8 cellular contexts compared by ENCODE assay signal in genomic region chr1:120529475-120530089, GRCh38.
DNase-seq lines count a peak whose midpoint lies in the region; ATAC-seq and TF ChIP-seq lines count a peak whose summit lies in the region.
"Not testable (repeated sequence)": the region's sequence is repeated elsewhere in the genome, so short reads cannot be mapped to it uniquely, and the experiment has no call there.

No MANE protein-coding gene starts in this region.

- not testable (repeated sequence) for H3K36me3 ChIP-seq in GM23248 (ENCODE audit: low read depth); SK-N-SH (replicated peaks in 1 of 2; ENCODE audit: control insufficient read depth in 1 of 2, insufficient read depth in 2 of 2, low read length in 1 of 2)

- CTCF ChIA-PET in SK-N-SH (lab: Yijun Ruan, JAX); activated CD4-positive, alpha-beta memory T cell treated with anti-CD3 and anti-CD28 coated beads, Interleukin-2, amount 10 ng/mL, durations not matched to agents 7 days and 5 days (lab: Charles Lee): not testable (repeated sequence)

- 0 to 2% methylated on average over 5 of the region's 5 CpGs for WGBS in GM23248 (ENCODE audit: low coverage in 1 of 2, low lambda C conversion rate in 2 of 2, missing lambda C conversion rate in 2 of 2), 2 experiments
- WGBS in SK-N-SH (ENCODE audit: low lambda C conversion rate) = 0% methylated on average over 5 of the region's 5 CpGs

- peaks cover 16% of the 10 kb centered on the region for H3K4me1 Mint-ChIP-seq in activated CD4-positive, alpha-beta memory T cell treated with anti-CD3 and anti-CD28 coated beads, Interleukin-2, amount 10 ng/mL, durations not matched to agents 7 days and 5 days
- H3K4me1 Mint-ChIP-seq in activated T-helper 17 cell treated with anti-CD3 and anti-CD28 coated beads, Interleukin-2, amount 50 U/mL, for 72 hours; natural killer cell treated with Interleukin-12 subunit alpha and Interleukin-12 subunit beta and Interleukin-15 and Interleukin-18, amount 100 ng/mL, for 72 hours (ENCODE audit: low read depth in 2 of 2): not testable (repeated sequence)
- H3K4me1 Mint-ChIP-seq in stimulated activated naive CD8-positive, alpha-beta T cell treated with anti-CD3 and anti-CD28 coated beads, Interleukin-15, amount 100 ng/mL, for 72 hours = peaks cover 11% of the 10 kb centered on the region

- in situ Hi-C loops in GM23248 (cut with MboI) = not testable (repeated sequence)

- H4K20me1 ChIP-seq in GM23248 (ENCODE audit: insufficient read depth); SK-N-SH (ENCODE audit: insufficient read depth): not testable (repeated sequence)

- peak in 1 of 2 experiments; percentile 70; a peak in 2 of 4 replicates for TF ChIP-seq EP300 in SK-N-SH (IDR thresholded peaks at IDR 0.05; ENCODE audit: borderline replicate concordance in 1 of 2, low read depth in 1 of 2, low read length in 1 of 2)

- H3K27ac Mint-ChIP-seq in activated CD4-positive, alpha-beta memory T cell treated with anti-CD3 and anti-CD28 coated beads, Interleukin-2, amount 10 ng/mL, durations not matched to agents 7 days and 5 days; activated T-helper 17 cell treated with anti-CD3 and anti-CD28 coated beads, Interleukin-2, amount 50 U/mL, for 72 hours; natural killer cell treated with Interleukin-12 subunit alpha and Interleukin-12 subunit beta and Interleukin-15 and Interleukin-18, amount 100 ng/mL, for 72 hours: not testable (repeated sequence)
- H3K27ac Mint-ChIP-seq in stimulated activated naive CD8-positive, alpha-beta T cell treated with anti-CD3 and anti-CD28 coated beads, Interleukin-15, amount 100 ng/mL, for 72 hours = peak overlapping the region in 1 of 2 donors; percentile 63

- not testable (repeated sequence) for H3K4me1 ChIP-seq in GM23248 (ENCODE audit: insufficient read depth); SK-N-SH (ENCODE audit: control insufficient read depth in 1 of 2, insufficient read depth in 2 of 2, low read depth in 1 of 2, low read length in 1 of 2)

- not testable (repeated sequence) for H3K9me3 ChIP-seq in GM23248 (ENCODE audit: low read depth); SK-N-SH

- intact Hi-C loops in left ventricle myocardium superior (cut with micrococcal nuclease) = not testable (repeated sequence)

- H3K27me3 ChIP-seq in GM23248 (replicated peaks; ENCODE audit: insufficient read depth); SK-N-SH (ENCODE audit: insufficient read depth): not testable (repeated sequence)

- H3F3A ChIP-seq in GM23248 (ENCODE audit: insufficient read depth); SK-N-SH (replicated peaks; ENCODE audit: insufficient read depth): not testable (repeated sequence)

- 0 out of 2 replicates have a peak overlapping the region, but pooled peaks have one; percentile 42 for H3K9ac ChIP-seq in GM23248
- H3K9ac ChIP-seq in SK-N-SH = peak overlapping the region; percentile 54; the same call in 1 of the 2 replicates

- POLR2A ChIA-PET in SK-N-SH (lab: Yijun Ruan, JAX); activated CD4-positive, alpha-beta memory T cell treated with anti-CD3 and anti-CD28 coated beads, Interleukin-2, amount 10 ng/mL, durations not matched to agents 7 days and 5 days (lab: Charles Lee): not testable (repeated sequence)

- ATAC-seq in activated T-helper 17 cell treated with anti-CD3 and anti-CD28 coated beads, Interleukin-2, amount 50 U/mL, for 72 hours (replicated peaks) = peak; percentile 88
- peak; percentile 60 for ATAC-seq in esophagus mucosa
- ATAC-seq in left ventricle myocardium superior = peak; percentile 32
- ATAC-seq in natural killer cell treated with Interleukin-12 subunit alpha and Interleukin-12 subunit beta and Interleukin-15 and Interleukin-18, amount 100 ng/mL, for 72 hours = peak; percentile 85 to 88
- ATAC-seq in stimulated activated naive CD8-positive, alpha-beta T cell treated with anti-CD3 and anti-CD28 coated beads, Interleukin-15, amount 100 ng/mL, for 72 hours = peak; percentile 98

- not testable (repeated sequence) for H3K27me3 Mint-ChIP-seq in activated CD4-positive, alpha-beta memory T cell treated with anti-CD3 and anti-CD28 coated beads, Interleukin-2, amount 10 ng/mL, durations not matched to agents 7 days and 5 days; activated T-helper 17 cell treated with anti-CD3 and anti-CD28 coated beads, Interleukin-2, amount 50 U/mL, for 72 hours; natural killer cell treated with Interleukin-12 subunit alpha and Interleukin-12 subunit beta and Interleukin-15 and Interleukin-18, amount 100 ng/mL, for 72 hours; stimulated activated naive CD8-positive, alpha-beta T cell treated with anti-CD3 and anti-CD28 coated beads, Interleukin-15, amount 100 ng/mL, for 72 hours

- H3K9me3 Mint-ChIP-seq in activated CD4-positive, alpha-beta memory T cell treated with anti-CD3 and anti-CD28 coated beads, Interleukin-2, amount 10 ng/mL, durations not matched to agents 7 days and 5 days; activated T-helper 17 cell treated with anti-CD3 and anti-CD28 coated beads, Interleukin-2, amount 50 U/mL, for 72 hours; natural killer cell treated with Interleukin-12 subunit alpha and Interleukin-12 subunit beta and Interleukin-15 and Interleukin-18, amount 100 ng/mL, for 72 hours; stimulated activated naive CD8-positive, alpha-beta T cell treated with anti-CD3 and anti-CD28 coated beads, Interleukin-15, amount 100 ng/mL, for 72 hours: not testable (repeated sequence)

- not testable (repeated sequence) for H3K4me2 ChIP-seq in GM23248 (ENCODE audit: unreplicated experiment); SK-N-SH

- H3K4me3 Mint-ChIP-seq in activated CD4-positive, alpha-beta memory T cell treated with anti-CD3 and anti-CD28 coated beads, Interleukin-2, amount 10 ng/mL, durations not matched to agents 7 days and 5 days; activated T-helper 17 cell treated with anti-CD3 and anti-CD28 coated beads, Interleukin-2, amount 50 U/mL, for 72 hours; natural killer cell treated with Interleukin-12 subunit alpha and Interleukin-12 subunit beta and Interleukin-15 and Interleukin-18, amount 100 ng/mL, for 72 hours; stimulated activated naive CD8-positive, alpha-beta T cell treated with anti-CD3 and anti-CD28 coated beads, Interleukin-15, amount 100 ng/mL, for 72 hours: not testable (repeated sequence)

- not testable (repeated sequence) for H3K79me2 ChIP-seq in GM23248 (ENCODE audit: insufficient read depth); SK-N-SH (ENCODE audit: insufficient read depth)

- not testable (repeated sequence) for H3K4me3 ChIP-seq in GM23248; SK-N-SH (ENCODE audit: low read depth in 2 of 2, low read length in 1 of 2)

- not testable (repeated sequence) for H3K36me3 Mint-ChIP-seq in activated CD4-positive, alpha-beta memory T cell treated with anti-CD3 and anti-CD28 coated beads, Interleukin-2, amount 10 ng/mL, durations not matched to agents 7 days and 5 days (ENCODE audit: low read depth); activated T-helper 17 cell treated with anti-CD3 and anti-CD28 coated beads, Interleukin-2, amount 50 U/mL, for 72 hours (ENCODE audit: low read depth); natural killer cell treated with Interleukin-12 subunit alpha and Interleukin-12 subunit beta and Interleukin-15 and Interleukin-18, amount 100 ng/mL, for 72 hours

- peak overlapping the region; percentile 70 for H3K27ac ChIP-seq in GM23248
- H3K27ac ChIP-seq in SK-N-SH (ENCODE audit: low read depth in 2 of 2, low read length in 1 of 2) = peak overlapping the region in 1 of 2 experiments; percentile 70; a peak in 2 of 4 replicates

- not testable (repeated sequence) for DNase-seq in GM23248; SK-N-SH; left ventricle myocardium superior; natural killer cell treated with Interleukin-12 subunit alpha and Interleukin-12 subunit beta and Interleukin-15 and Interleukin-18, amount 100 ng/mL, for 72 hours (ENCODE audit: low spot score)
- DNase-seq in activated CD4-positive, alpha-beta memory T cell treated with anti-CD3 and anti-CD28 coated beads, Interleukin-2, amount 10 ng/mL, durations not matched to agents 7 days and 5 days = peak; percentile 17
- peak; percentile 6 to 11 for DNase-seq in stimulated activated naive CD8-positive, alpha-beta T cell treated with anti-CD3 and anti-CD28 coated beads, Interleukin-15, amount 100 ng/mL, for 72 hours

- not testable (repeated sequence) for TF ChIP-seq RAD21 in SK-N-SH (IDR thresholded peaks at IDR 0.05; ENCODE audit: low read length)

- not testable (repeated sequence) for H3K9me2 ChIP-seq in GM23248 (ENCODE audit: insufficient read depth); SK-N-SH

- not testable (repeated sequence) for TF ChIP-seq CTCF in SK-N-SH (IDR thresholded peaks at IDR 0.05)

- not testable (repeated sequence) for H2AFZ ChIP-seq in GM23248; SK-N-SH (ENCODE audit: low read depth)

TF ChIP-seq in SK-N-SH, 30 proteins besides CTCF, POLR2A, EP300 and RAD21:
- TF ChIP-seq NFIC (IDR thresholded peaks at IDR 0.05; ENCODE audit: borderline replicate concordance) (peak; percentile 33; the same call in 1 of the 2 replicates), FOSL2 (IDR thresholded peaks at IDR 0.05; ENCODE audit: borderline replicate concordance, low read depth) (peak; percentile 7; the same call in 1 of the 2 replicates), JUND (IDR thresholded peaks at IDR 0.05) (peak; percentile 22; the same call in 1 of the 2 replicates), TCF12 (IDR thresholded peaks at IDR 0.05) (peak; percentile 38), PBX3 (IDR thresholded peaks at IDR 0.05) (peak; percentile 47; the same call in 1 of the 2 replicates)

Comparison
In these comparisons a context has a peak if more than half of its experiments do, and no peak if none do; other contexts are left out.
1. ATAC-seq: peak in every context shown above with its lines; median percentile 98 in stimulated activated naive CD8-positive, alpha-beta T cell treated with anti-CD3 and anti-CD28 coated beads, Interleukin-15, amount 100 ng/mL, for 72 hours; 88 in activated T-helper 17 cell treated with anti-CD3 and anti-CD28 coated beads, Interleukin-2, amount 50 U/mL, for 72 hours; 86 in natural killer cell treated with Interleukin-12 subunit alpha and Interleukin-12 subunit beta and Interleukin-15 and Interleukin-18, amount 100 ng/mL, for 72 hours; 60 in esophagus mucosa; 32 in left ventricle myocardium superior.